In genomic region chr4:38804654-38805295, GRCh38 we compare ENCODE assay signal across 8 cellular contexts. TPM values are rescaled to one million over a fixed set of nuclear protein-coding genes. Genes with fewer than 3 reads are reported as not detected.
A peak's percentile ranks its signal among the peaks of the same experiment; 100 is the strongest.
DNase-seq lines count a peak whose midpoint lies in the region; ATAC-seq and TF ChIP-seq lines count a peak whose summit lies in the region.

Gene TLR1, minus strand, starts transcription at chr4:38804791. Its CDS starts 5,960 bp downstream, at chr4:38798831.

- H3K27ac Mint-ChIP-seq in activated B cell treated with CpG ODN at 0.5 μM for 24 hours (peak within 1 kb of the TSS; percentile 93), osteocyte (ENCODE audit: unreplicated experiment) (peak within 1 kb of the TSS; percentile 75)

- intact Hi-C loops in activated B cell treated with CpG ODN at 0.5 μM for 24 hours (cut with micrococcal nuclease) = loop anchor here (1.0 to 10.0 kb wide), 12 partner anchors 8 to 1390 kb away; partner anchors contain the start of genes KLF3, RHOH, TLR10 and TLR6

- H3K4me3 Mint-ChIP-seq in activated B cell treated with CpG ODN at 0.5 μM for 24 hours (peak within 1 kb of the TSS; percentile 86), osteocyte (ENCODE audit: unreplicated experiment) (no peak within 1 kb of the TSS)

- ATAC-seq in GM18907 (IDR thresholded peaks at IDR 0.05; ENCODE audit: unreplicated experiment) (peak; percentile 31), activated B cell treated with CpG ODN at 0.5 μM for 24 hours (ENCODE audit: low read depth) (peak; percentile 45), HG03457 (IDR thresholded peaks at IDR 0.05; ENCODE audit: unreplicated experiment) (no peak)

- no peaks in the 10 kb centered on the region for H3K27me3 ChIP-seq in BJ (ENCODE audit: control insufficient read depth, insufficient read depth, low read length)

- CTCF ChIA-PET in BJ (lab: Yijun Ruan, JAX) = interaction anchor here (0.6 to 4.6 kb wide), 18 partner anchors 9 to 333 kb away, joined by 3 to 33 read pairs (median 4); partner anchors contain the start of gene TLR10
- CTCF ChIA-PET in activated B cell treated with CpG ODN at 0.5 μM for 24 hours (lab: Charles Lee) = interaction anchor here (0.6 to 4.8 kb wide), 18 partner anchors 10 to 626 kb away, joined by 3 to 84 read pairs (median 4); partner anchors contain the start of genes TLR10 and TLR6

- H3K36me3 ChIP-seq in BJ (ENCODE audit: control insufficient read depth, insufficient read depth, low read length) = no peaks in the 10 kb centered on the region

- DNase-seq in BJ (ENCODE audit: low read depth) (no peak), LoVo (ENCODE audit: low spot score) (peak; percentile 50), activated B cell treated with CpG ODN at 0.5 μM for 24 hours (no peak), foreskin fibroblast (peak; percentile 22 to 65), osteocyte (ENCODE audit: extremely low spot score, unreplicated experiment) (no peak), DMS79 treated with DMSO at 0.1 percent for 48 hours (lab: John Stamatoyannopoulos, UW) (no peak)

- H3K27me3 Mint-ChIP-seq in activated B cell treated with CpG ODN at 0.5 μM for 24 hours (no peaks in the 10 kb centered on the region), osteocyte (ENCODE audit: unreplicated experiment) (no peaks in the 10 kb centered on the region)

- H3K36me3 Mint-ChIP-seq in activated B cell treated with CpG ODN at 0.5 μM for 24 hours (ENCODE audit: low read depth) (peaks cover 47% of the 10 kb centered on the region), osteocyte (ENCODE audit: unreplicated experiment) (no peaks in the 10 kb centered on the region)

- peak; percentile 51 for TF ChIP-seq CTCF in BJ (IDR thresholded peaks at IDR 0.05; ENCODE audit: insufficient read depth, low read depth, low read length)
- peak; percentile 54 for TF ChIP-seq CTCF in activated B cell treated with CpG ODN at 0.5 μM for 24 hours (IDR thresholded peaks at IDR 0.05)
- TF ChIP-seq CTCF in foreskin fibroblast (IDR thresholded peaks at IDR 0.05; ENCODE audit: low read depth, low read length) = peak; percentile 39
- peak; percentile 61 for TF ChIP-seq CTCF in osteocyte (IDR thresholded peaks at IDR 0.05)

- no peak within 1 kb of the TSS for H3K4me3 ChIP-seq in BJ (ENCODE audit: low read depth, low read length)
- H3K4me3 ChIP-seq in foreskin fibroblast (ENCODE audit: low read depth in 1 of 2, low read length in 2 of 2) = no peak within 1 kb of the TSS

- peaks cover 12% of the 10 kb centered on the region for H3K9me3 Mint-ChIP-seq in activated B cell treated with CpG ODN at 0.5 μM for 24 hours
- no peaks in the 10 kb centered on the region for H3K9me3 Mint-ChIP-seq in osteocyte (ENCODE audit: unreplicated experiment)

- H3K4me1 Mint-ChIP-seq in activated B cell treated with CpG ODN at 0.5 μM for 24 hours = peaks cover 68% of the 10 kb centered on the region
- H3K4me1 Mint-ChIP-seq in osteocyte (ENCODE audit: unreplicated experiment) = peaks cover 20% of the 10 kb centered on the region

- POLR2A ChIA-PET in BJ (lab: Charles Lee) = no interaction called here
- POLR2A ChIA-PET in activated B cell treated with CpG ODN at 0.5 μM for 24 hours (lab: Charles Lee) = interaction anchor here (0.6 to 5.1 kb wide), 15 partner anchors 10 to 239 kb away, joined by 3 to 140 read pairs (median 16); partner anchors contain the start of genes TLR10 and TLR6

RNA-seq across cellular contexts. Expression of gene TLR1, which starts in this region (rescaled TPM):
- 0.05 and 0.16 TPM in 2 replicates for polyA plus RNA-seq in BJ (2011; rRNA removed)
- polyA minus RNA-seq in BJ (2011; rRNA and poly(A)+ RNA removed) = not detected in 2 replicates
- total RNA-seq in activated B cell treated with CpG ODN at 0.5 μM for 24 hours = 39.6 and 43.0 TPM in 2 replicates
- 0.42 and 0.48 TPM in 2 replicates for total RNA-seq in osteocyte

Comparison
In these comparisons a context has a peak if more than half of its experiments do, and no peak if none do; other contexts are left out.
1. RNA of gene TLR1 (total RNA-seq): 39.6 to 43.0 TPM in activated B cell treated with CpG ODN at 0.5 μM for 24 hours; 0.42 to 0.48 TPM in osteocyte; every median in the first group is over 10 times any median in the second.
2. DNase-seq: peak in LoVo (single experiment) and foreskin fibroblast (2 of 2); none in BJ (single experiment), activated B cell treated with CpG ODN at 0.5 μM for 24 hours (single experiment), osteocyte (single experiment) and DMS79 treated with DMSO at 0.1 percent for 48 hours (single experiment).
3. Peak in every context shown above with its lines, with median percentiles within 50 percentile points of each other: CTCF ChIP-seq.